Comparison of ENCODE assay signal across 11 cellular contexts in genomic region chr19:10005632-10006334, GRCh38. TPM values are rescaled to one million over a fixed set of nuclear protein-coding genes. Genes with fewer than 3 reads are reported as not detected.
DNase-seq lines count a peak whose midpoint lies in the region; ATAC-seq and TF ChIP-seq lines count a peak whose summit lies in the region.
"Had no signal": no experiment of that assay in that cellular context is flagged by ENCODE, and none has a peak within 500 bp of the region (broad histone marks: within the 10 kb centered on the region; RNA-seq: fewer than 3 reads in every experiment).

No MANE protein-coding gene starts in this region.

- H3K27ac Mint-ChIP-seq in CD8-positive, alpha-beta T cell: no peak overlapping the region
- H3K27ac Mint-ChIP-seq in T-helper 17 cell (peak overlapping the region; percentile 49), immature natural killer cell (peak overlapping the region in 2 of 6 donors; percentile 64 to 70)
- H3K27ac Mint-ChIP-seq: activated naive CD8-positive, alpha-beta T cell treated with anti-CD3 and anti-CD28 coated beads, Interleukin-2, amount 10 ng/mL, durations not matched to agents 7 days and 5 days had no signal

- H3K4me3 Mint-ChIP-seq in CD8-positive, alpha-beta T cell: peak overlapping the region; percentile 55
- H3K4me3 Mint-ChIP-seq in T-helper 17 cell: peak overlapping the region; percentile 93
- peak overlapping the region in 4 of 5 donors; percentile 73 to 81 (median 76) for H3K4me3 Mint-ChIP-seq in immature natural killer cell
- H3K4me3 Mint-ChIP-seq: activated naive CD8-positive, alpha-beta T cell treated with anti-CD3 and anti-CD28 coated beads, Interleukin-2, amount 10 ng/mL, durations not matched to agents 7 days and 5 days had no signal

- intact Hi-C loops in CD8-positive, alpha-beta T cell (cut with DNase I, micrococcal nuclease): no loop called here

- H3K27me3 Mint-ChIP-seq in CD8-positive, alpha-beta T cell (ENCODE audit: low read depth): peaks cover 47% of the 10 kb centered on the region
- H3K27me3 Mint-ChIP-seq in T-helper 17 cell: peaks cover 8% of the 10 kb centered on the region
- peaks cover 12 to 23% (median 18%) of the 10 kb centered on the region in 3 donors for H3K27me3 Mint-ChIP-seq in immature natural killer cell (ENCODE audit: low read depth in 3 of 3)

- CTCF ChIA-PET in CD8-positive, alpha-beta T cell (lab: Charles Lee): interaction anchor here (0.6 kb wide), 1 partner anchor 77 kb away, joined by 3 read pairs; no protein-coding TSS in a partner anchor

- H3K27me3 ChIP-seq in CD8-positive, alpha-beta T cell (ENCODE audit: insufficient read depth, low read length): peaks cover 21% of the 10 kb centered on the region
- peaks cover 0 to 20% (median 14%) of the 10 kb centered on the region in 5 donors for H3K27me3 ChIP-seq in subcutaneous abdominal adipose tissue (ENCODE audit: control insufficient read depth in 5 of 5, insufficient read depth in 4 of 5, low read length in 5 of 5)

- H3K4me1 Mint-ChIP-seq in CD8-positive, alpha-beta T cell (ENCODE audit: low read depth): peaks cover 28% of the 10 kb centered on the region
- H3K4me1 Mint-ChIP-seq in T-helper 17 cell (peaks cover 70% of the 10 kb centered on the region), immature natural killer cell (peaks cover 61 to 70% of the 10 kb centered on the region in 2 donors)

- H3K4me1 ChIP-seq in CD8-positive, alpha-beta T cell (ENCODE audit: insufficient read depth, low read length): peaks cover 11% of the 10 kb centered on the region
- H3K4me1 ChIP-seq in subcutaneous abdominal adipose tissue (ENCODE audit: control insufficient read depth in 5 of 5, insufficient read depth in 5 of 5, low read length in 5 of 5): peaks cover 17 to 81% (median 55%) of the 10 kb centered on the region in 5 donors

- ATAC-seq in CD8-positive, alpha-beta T cell: no peak
- no peak for ATAC-seq in T-helper 17 cell
- ATAC-seq: esophagus mucosa had no signal

- no peaks in the 10 kb centered on the region for H3K9me3 Mint-ChIP-seq in CD8-positive, alpha-beta T cell
- H3K9me3 Mint-ChIP-seq in immature natural killer cell: no peaks in the 10 kb centered on the region

- H3K36me3 Mint-ChIP-seq in CD8-positive, alpha-beta T cell: no peaks in the 10 kb centered on the region
- H3K36me3 Mint-ChIP-seq in T-helper 17 cell (ENCODE audit: low read depth): peaks cover 16% of the 10 kb centered on the region
- peaks cover 0 to 4% (median 0%) of the 10 kb centered on the region in 3 donors for H3K36me3 Mint-ChIP-seq in immature natural killer cell
- H3K36me3 Mint-ChIP-seq: activated naive CD8-positive, alpha-beta T cell treated with anti-CD3 and anti-CD28 coated beads, Interleukin-2, amount 10 ng/mL, durations not matched to agents 7 days and 5 days had no signal

- DNase-seq in CD8-positive, alpha-beta T cell: no peak
- DNase-seq in T-helper 17 cell (no peak), immature natural killer cell (no peak), DMS53 (lab: John Stamatoyannopoulos, UW) (no peak), GM19240 (ENCODE audit: insufficient read length, low spot score) (no peak), NCI-H1417 (lab: John Stamatoyannopoulos, UW) (no peak)
- DNase-seq: activated naive CD8-positive, alpha-beta T cell treated with anti-CD3 and anti-CD28 coated beads, Interleukin-2, amount 10 ng/mL, durations not matched to agents 7 days and 5 days; mammary epithelial cell had no signal

- TF ChIP-seq CTCF in CD8-positive, alpha-beta T cell (IDR thresholded peaks at IDR 0.05): no peak

- POLR2A ChIA-PET in CD8-positive, alpha-beta T cell (lab: Charles Lee): no interaction called here

- no peaks in the 10 kb centered on the region for H3K36me3 ChIP-seq in CD8-positive, alpha-beta T cell (ENCODE audit: insufficient read depth, low read length)
- peaks cover 0 to 43% (median 37%) of the 10 kb centered on the region in 5 donors for H3K36me3 ChIP-seq in subcutaneous abdominal adipose tissue (ENCODE audit: control insufficient read depth in 5 of 5, insufficient read depth in 5 of 5, low read length in 5 of 5)

- H3K4me3 ChIP-seq in CD8-positive, alpha-beta T cell (ENCODE audit: low read depth, low read length): no peak overlapping the region
- peak overlapping the region in 2 of 5 donors; percentile 32 for H3K4me3 ChIP-seq in subcutaneous abdominal adipose tissue (ENCODE audit: low read depth in 1 of 5, low read length in 5 of 5)
- H3K4me3 ChIP-seq: SK-N-MC had no signal

- H3K9me3 ChIP-seq in CD8-positive, alpha-beta T cell (ENCODE audit: low read length): no peaks in the 10 kb centered on the region
- H3K9me3 ChIP-seq in T-helper 17 cell (ENCODE audit: control insufficient read depth, low read length, poor library complexity, severe bottlenecking) (no peaks in the 10 kb centered on the region), subcutaneous abdominal adipose tissue (ENCODE audit: control insufficient read depth in 5 of 5, low read length in 5 of 5) (peaks cover 0 to 3% (median 0%) of the 10 kb centered on the region in 5 donors)

- H3K27ac ChIP-seq in CD8-positive, alpha-beta T cell (ENCODE audit: low read depth, low read length): no peak overlapping the region
- peak overlapping the region; percentile 98 for H3K27ac ChIP-seq in subcutaneous abdominal adipose tissue (ENCODE audit: low read depth, low read length)
- H3K27ac ChIP-seq: SK-N-MC had no signal

- H3K9ac ChIP-seq in subcutaneous abdominal adipose tissue (ENCODE audit: low read length in 5 of 5): peak overlapping the region in 1 of 5 donors; percentile 54

RNA-seq across cellular contexts. Expression of gene COL5A3, which starts 4.5 kb away (rescaled TPM):
- 1 to 10 TPM in 1 of 2 experiments, under 1 TPM in 1; 0.94 to 1.2 TPM for total RNA-seq in CD8-positive, alpha-beta T cell
- 10 to 100 TPM; 50.0 to 52.1 TPM for total RNA-seq in T-helper 17 cell
- polyA plus RNA-seq in immature natural killer cell: not detected

RNA-seq across cellular contexts. Expression of gene RDH8, which starts 7.5 kb away (rescaled TPM):
- total RNA-seq in CD8-positive, alpha-beta T cell: not detected
- not detected for total RNA-seq in T-helper 17 cell
- not detected for polyA plus RNA-seq in immature natural killer cell
- total RNA-seq: activated naive CD8-positive, alpha-beta T cell treated with anti-CD3 and anti-CD28 coated beads, Interleukin-2, amount 10 ng/mL, durations not matched to agents 7 days and 5 days; esophagus mucosa; mammary epithelial cell had no signal
- polyA plus RNA-seq: mammary epithelial cell had no signal

Comparison
In these comparisons a context has a peak if more than half of its experiments do, and no peak if none do; other contexts are left out.
1. RNA of gene COL5A3, which starts 4.5 kb away (total RNA-seq): 50.0 to 52.1 TPM in T-helper 17 cell; 0.94 to 1.2 TPM in CD8-positive, alpha-beta T cell; every median in the first group is over 10 times any median in the second.
2. Peak in every context shown above with its lines, with median percentiles within 50 percentile points of each other: H3K4me3 Mint-ChIP-seq.